2 cellular contexts compared by ENCODE assay signal in the genomic region with DNA sequence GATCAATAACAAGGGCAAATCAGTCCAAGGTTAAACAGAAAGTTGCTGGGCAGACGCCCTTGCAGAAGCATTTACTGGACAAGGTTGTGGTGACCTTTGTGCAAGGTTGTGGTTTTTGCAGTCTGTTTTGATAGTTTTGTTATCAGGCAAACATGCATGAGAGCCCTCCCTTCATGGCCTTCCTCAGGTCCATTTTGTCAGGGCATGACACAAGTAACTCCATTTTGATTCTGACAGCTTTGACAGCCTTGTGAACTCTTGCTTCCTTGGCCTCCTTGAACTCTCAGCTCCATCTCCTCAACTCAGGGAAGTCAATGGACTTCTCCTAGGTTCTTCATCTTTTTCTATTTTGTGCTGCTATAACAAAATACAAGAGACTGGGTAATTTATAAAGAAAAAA.
TF ChIP-seq lines count a peak whose summit lies in the region.

No MANE protein-coding gene starts in this region.

TF ChIP-seq in GM23338, 12 proteins besides CTCF, POLR2A, EP300 and RAD21:
- TF ChIP-seq REST (IDR thresholded peaks at IDR 0.05; ENCODE audit: unreplicated experiment) (no peak), NANOG (IDR thresholded peaks at IDR 0.05; ENCODE audit: borderline replicate concordance) (no peak), STAT1 (IDR thresholded peaks at IDR 0.05; ENCODE audit: unreplicated experiment) (no peak), EZH2 (IDR thresholded peaks at IDR 0.05; ENCODE audit: low read depth, unreplicated experiment) (no peak), EZH2phosphoT487 (IDR thresholded peaks at IDR 0.05; ENCODE audit: unreplicated experiment) (no peak), JUNB (IDR thresholded peaks at IDR 0.05; ENCODE audit: unreplicated experiment) (no peak), CREB1 (CRISPR knock-in tag; IDR thresholded peaks at IDR 0.05; ENCODE audit: low read depth) (no peak), ZNF114 (CRISPR knock-in tag; IDR thresholded peaks at IDR 0.05) (no peak), POLR2AphosphoS5 (IDR thresholded peaks at IDR 0.05; ENCODE audit: low read depth) (no peak), ZNF331 (CRISPR knock-in tag; IDR thresholded peaks at IDR 0.05; ENCODE audit: low read depth) (no peak)
- TF ChIP-seq, protein P1, sequence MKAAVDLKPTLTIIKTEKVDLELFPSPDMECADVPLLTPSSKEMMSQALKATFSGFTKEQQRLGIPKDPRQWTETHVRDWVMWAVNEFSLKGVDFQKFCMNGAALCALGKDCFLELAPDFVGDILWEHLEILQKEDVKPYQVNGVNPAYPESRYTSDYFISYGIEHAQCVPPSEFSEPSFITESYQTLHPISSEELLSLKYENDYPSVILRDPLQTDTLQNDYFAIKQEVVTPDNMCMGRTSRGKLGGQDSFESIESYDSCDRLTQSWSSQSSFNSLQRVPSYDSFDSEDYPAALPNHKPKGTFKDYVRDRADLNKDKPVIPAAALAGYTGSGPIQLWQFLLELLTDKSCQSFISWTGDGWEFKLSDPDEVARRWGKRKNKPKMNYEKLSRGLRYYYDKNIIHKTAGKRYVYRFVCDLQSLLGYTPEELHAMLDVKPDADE (IDR thresholded peaks at IDR 0.05) = no peak

TF ChIP-seq in H1, 55 proteins besides CTCF, POLR2A, EP300 and RAD21 (continued from another document):
- TF ChIP-seq SIN3A (conservative IDR thresholded peaks at IDR 0.05 in 1 of 2, IDR thresholded peaks at IDR 0.05 in 1 of 2; ENCODE audit: low read depth in 1 of 2, low read length in 2 of 2) (no peak), SIX5 (IDR thresholded peaks at IDR 0.05; ENCODE audit: low read depth, low read length) (no peak), CHD7 (IDR thresholded peaks at IDR 0.05; ENCODE audit: insufficient replicate concordance, low read length) (no peak)
